ENCODE assay signal across 16 cellular contexts in the genomic region with DNA sequence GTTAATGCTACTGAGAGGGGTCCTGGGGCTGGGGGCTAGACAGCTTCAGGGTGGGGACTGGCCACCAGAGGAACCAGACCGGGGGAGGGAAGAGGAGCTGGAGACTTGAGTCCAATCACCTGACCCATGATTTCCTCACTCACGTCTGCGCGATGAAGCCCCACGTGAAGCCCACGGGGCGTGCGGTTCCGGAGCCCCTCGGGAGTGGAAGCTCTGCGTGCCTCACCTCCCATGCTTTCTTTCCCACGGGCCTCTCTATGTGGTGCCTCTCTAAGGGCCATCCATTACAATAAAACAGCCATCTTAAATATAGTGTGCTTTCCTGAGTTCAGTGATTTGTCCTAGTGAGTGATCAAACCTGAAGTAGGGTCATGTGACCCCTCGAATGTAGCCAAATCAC.
DNase-seq lines count a peak whose midpoint lies in the region; ATAC-seq lines count a peak whose summit lies in the region.
"Had no signal": no experiment of that assay in that cellular context is flagged by ENCODE, and none has a peak within 500 bp of the region (broad histone marks: within the 10 kb centered on the region; RNA-seq: fewer than 3 reads in every experiment).

No MANE protein-coding gene starts in this region.

- H3K4me3 Mint-ChIP-seq in stimulated activated naive CD8-positive, alpha-beta T cell treated with anti-CD3 and anti-CD28 coated beads, Interleukin-15, amount 100 ng/mL, for 72 hours = peak overlapping the region; percentile 74 to 75
- H3K4me3 Mint-ChIP-seq in activated CD8-positive, alpha-beta T cell treated with anti-CD3 and anti-CD28 coated beads, Interleukin-2, amount 10 ng/mL, durations not matched to agents 7 days and 5 days = peak overlapping the region; percentile 61
- peak overlapping the region in 6 of 10 donors; percentile 70 to 79 (median 74) for H3K4me3 Mint-ChIP-seq in naive thymus-derived CD4-positive, alpha-beta T cell

- no peak for DNase-seq in stimulated activated naive CD8-positive, alpha-beta T cell treated with anti-CD3 and anti-CD28 coated beads, Interleukin-15, amount 100 ng/mL, for 72 hours
- no peak for DNase-seq in stimulated activated naive CD8-positive, alpha-beta T cell treated with anti-CD3 and anti-CD28 coated beads, Interleukin-15, Interleukin-2, amounts not matched to agents 100 U/mL and 50 U/mL, for 24 hours
- no peak for DNase-seq in activated CD8-positive, alpha-beta T cell treated with anti-CD3 and anti-CD28 coated beads, Interleukin-2, amount 10 ng/mL, durations not matched to agents 7 days and 5 days
- DNase-seq in naive thymus-derived CD4-positive, alpha-beta T cell = no peak
- DNase-seq in posterior cingulate gyrus (no peak), C1 segment of cervical spinal cord (lab: John Stamatoyannopoulos, UW) (no peak)
- DNase-seq: CD8-positive, alpha-beta memory T cell; Kasumi-1; NCI-H1417; NCI-H2171; NCI-H446 treated with DMSO at 0.1 percent for 48 hours; NCI-H774 had no signal

- H3K4me1 ChIP-seq in naive thymus-derived CD4-positive, alpha-beta T cell (ENCODE audit: control insufficient read depth in 2 of 2, insufficient read depth in 2 of 2, low read length in 2 of 2) = no peaks in the 10 kb centered on the region
- H3K4me1 ChIP-seq: HAP-1 had no signal

- peak; percentile 10 for ATAC-seq in stimulated activated naive CD8-positive, alpha-beta T cell treated with anti-CD3 and anti-CD28 coated beads, Interleukin-15, amount 100 ng/mL, for 72 hours
- ATAC-seq in stimulated activated naive CD8-positive, alpha-beta T cell treated with anti-CD3 and anti-CD28 coated beads, Interleukin-15, Interleukin-2, amounts not matched to agents 100 U/mL and 50 U/mL, for 24 hours = no peak
- no peak for ATAC-seq in activated CD8-positive, alpha-beta T cell treated with anti-CD3 and anti-CD28 coated beads, Interleukin-2, amount 10 ng/mL, durations not matched to agents 7 days and 5 days
- ATAC-seq in naive thymus-derived CD4-positive, alpha-beta T cell = no peak
- ATAC-seq in GM19035 (IDR thresholded peaks at IDR 0.05; ENCODE audit: unreplicated experiment) = no peak
- ATAC-seq: Panc1, Right ventricle myocardium inferior had no signal

- no peaks in the 10 kb centered on the region for H3K27me3 ChIP-seq in naive thymus-derived CD4-positive, alpha-beta T cell (ENCODE audit: control insufficient read depth in 2 of 2, insufficient read depth in 2 of 2, low read length in 2 of 2)

- no peaks in the 10 kb centered on the region for H3K9me3 ChIP-seq in naive thymus-derived CD4-positive, alpha-beta T cell (ENCODE audit: control insufficient read depth in 2 of 3, low read length in 3 of 3)
- H3K9me3 ChIP-seq: HAP-1 had no signal

- CTCF ChIA-PET in activated CD8-positive, alpha-beta T cell treated with anti-CD3 and anti-CD28 coated beads, Interleukin-2, amount 10 ng/mL, durations not matched to agents 7 days and 5 days (lab: Charles Lee) = interaction anchor here (0.6 to 1.6 kb wide), 4 partner anchors 14 to 257 kb away, joined by 3 to 6 read pairs (median 4); no protein-coding TSS in a partner anchor
- CTCF ChIA-PET in naive thymus-derived CD4-positive, alpha-beta T cell (lab: Charles Lee) = interaction anchor here (0.6 kb wide), 1 partner anchor 274 kb away, joined by 3 read pairs; no protein-coding TSS in a partner anchor

- peaks cover 8% of the 10 kb centered on the region for H3K4me1 Mint-ChIP-seq in stimulated activated naive CD8-positive, alpha-beta T cell treated with anti-CD3 and anti-CD28 coated beads, Interleukin-15, amount 100 ng/mL, for 72 hours
- H3K4me1 Mint-ChIP-seq in activated CD8-positive, alpha-beta T cell treated with anti-CD3 and anti-CD28 coated beads, Interleukin-2, amount 10 ng/mL, durations not matched to agents 7 days and 5 days (ENCODE audit: low read depth) = peaks cover 10% of the 10 kb centered on the region
- H3K4me1 Mint-ChIP-seq in naive thymus-derived CD4-positive, alpha-beta T cell = peaks cover 0 to 11% (median 6%) of the 10 kb centered on the region in 7 donors

- POLR2A ChIA-PET in activated CD8-positive, alpha-beta T cell treated with anti-CD3 and anti-CD28 coated beads, Interleukin-2, amount 10 ng/mL, durations not matched to agents 7 days and 5 days (lab: Charles Lee) = no interaction called here
- POLR2A ChIA-PET in naive thymus-derived CD4-positive, alpha-beta T cell (lab: Charles Lee) = no interaction called here

- H3K27ac ChIP-seq in naive thymus-derived CD4-positive, alpha-beta T cell (ENCODE audit: low read depth, low read length) = no peak overlapping the region

- no peak overlapping the region for H3K27ac Mint-ChIP-seq in stimulated activated naive CD8-positive, alpha-beta T cell treated with anti-CD3 and anti-CD28 coated beads, Interleukin-15, amount 100 ng/mL, for 72 hours
- H3K27ac Mint-ChIP-seq in activated CD8-positive, alpha-beta T cell treated with anti-CD3 and anti-CD28 coated beads, Interleukin-2, amount 10 ng/mL, durations not matched to agents 7 days and 5 days = no peak overlapping the region
- H3K27ac Mint-ChIP-seq in naive thymus-derived CD4-positive, alpha-beta T cell = peak overlapping the region in 1 of 9 donors; percentile 53
- H3K27ac Mint-ChIP-seq: CD8-positive, alpha-beta memory T cell had no signal

- intact Hi-C loops in naive thymus-derived CD4-positive, alpha-beta T cell (cut with micrococcal nuclease) = no loop called here
- intact Hi-C loops in posterior cingulate gyrus (cut with DNase I) = loop anchor here (2.0 to 10.0 kb wide), 3 partner anchors 103 to 257 kb away; partner anchors contain the start of gene STOX2

- H3K36me3 ChIP-seq in naive thymus-derived CD4-positive, alpha-beta T cell (ENCODE audit: control insufficient read depth in 2 of 3, insufficient read depth in 3 of 3, low read length in 3 of 3) = no peaks in the 10 kb centered on the region
- H3K36me3 ChIP-seq: HAP-1 had no signal

- no peaks in the 10 kb centered on the region for H3K36me3 Mint-ChIP-seq in activated CD8-positive, alpha-beta T cell treated with anti-CD3 and anti-CD28 coated beads, Interleukin-2, amount 10 ng/mL, durations not matched to agents 7 days and 5 days (ENCODE audit: low read depth)
- no peaks in the 10 kb centered on the region for H3K36me3 Mint-ChIP-seq in naive thymus-derived CD4-positive, alpha-beta T cell
- H3K36me3 Mint-ChIP-seq: CD8-positive, alpha-beta memory T cell had no signal

- no peaks in the 10 kb centered on the region for H3K9me3 Mint-ChIP-seq in stimulated activated naive CD8-positive, alpha-beta T cell treated with anti-CD3 and anti-CD28 coated beads, Interleukin-15, amount 100 ng/mL, for 72 hours
- no peaks in the 10 kb centered on the region for H3K9me3 Mint-ChIP-seq in activated CD8-positive, alpha-beta T cell treated with anti-CD3 and anti-CD28 coated beads, Interleukin-2, amount 10 ng/mL, durations not matched to agents 7 days and 5 days (ENCODE audit: insufficient read depth)
- no peaks in the 10 kb centered on the region for H3K9me3 Mint-ChIP-seq in naive thymus-derived CD4-positive, alpha-beta T cell

- peaks cover 14% of the 10 kb centered on the region for H3K27me3 Mint-ChIP-seq in stimulated activated naive CD8-positive, alpha-beta T cell treated with anti-CD3 and anti-CD28 coated beads, Interleukin-15, amount 100 ng/mL, for 72 hours
- peaks cover 11% of the 10 kb centered on the region for H3K27me3 Mint-ChIP-seq in activated CD8-positive, alpha-beta T cell treated with anti-CD3 and anti-CD28 coated beads, Interleukin-2, amount 10 ng/mL, durations not matched to agents 7 days and 5 days (ENCODE audit: low read depth)
- peaks cover 9 to 23% (median 14%) of the 10 kb centered on the region in 5 donors for H3K27me3 Mint-ChIP-seq in naive thymus-derived CD4-positive, alpha-beta T cell

- H3K4me3 ChIP-seq in naive thymus-derived CD4-positive, alpha-beta T cell (ENCODE audit: low read length) = no peak overlapping the region
- H3K4me3 ChIP-seq: HAP-1 had no signal
